Comparison of ENCODE assay signal across 10 cellular contexts in genomic region chr1:98323396-98323795, GRCh38.
A peak's percentile ranks its signal among the peaks of the same experiment; 100 is the strongest.
DNase-seq lines count a peak whose midpoint lies in the region; ATAC-seq and TF ChIP-seq lines count a peak whose summit lies in the region.
"Had no signal": no experiment of that assay in that cellular context is flagged by ENCODE, and none has a peak within 500 bp of the region (broad histone marks: within the 10 kb centered on the region; RNA-seq: fewer than 3 reads in every experiment).

No MANE protein-coding gene starts in this region.

- CTCF ChIA-PET in HCT116 (lab: Charles Lee), result no interaction called here

- H3K36me3 ChIP-seq in HCT116 (ENCODE audit: control insufficient read depth in 1 of 2, insufficient read depth in 2 of 2, low read length in 2 of 2), result no peaks in the 10 kb centered on the region

- BruUV-seq in HCT116 (replicated peaks; lab: Mats Ljungman, UMichigan), result no TSS peak

- RAD21 ChIA-PET in HCT116 (lab: Charles Lee; ENCODE audit: low non-redundant PET in 1 of 2, low total read pairs in 2 of 2, uncharacterized antibody in 2 of 2, unreplicated experiment in 2 of 2), result no interaction called here

- H3K27ac ChIP-seq in HCT116 (ENCODE audit: low read depth, low read length) (peak overlapping the region; percentile 77), skin epidermis (peak overlapping the region in 17 of 21 experiments; percentile 0 to 72 (median 45))
- H3K27ac ChIP-seq: VCaP had no signal

- TF ChIP-seq POLR2A in HCT116 (IDR thresholded peaks at IDR 0.05; ENCODE audit: borderline replicate concordance, extremely low read depth, insufficient read depth, insufficient read length), result no peak

- H3K9me3 Mint-ChIP-seq in naive thymus-derived CD8-positive, alpha-beta T cell, result no peaks in the 10 kb centered on the region
- no peaks in the 10 kb centered on the region for H3K9me3 Mint-ChIP-seq in glutamatergic neuron (ENCODE audit: unreplicated experiment)

- peaks cover 5 to 16% (median 7%) of the 10 kb centered on the region in 4 donors for H3K4me1 Mint-ChIP-seq in naive thymus-derived CD8-positive, alpha-beta T cell
- H3K4me1 Mint-ChIP-seq in glutamatergic neuron (ENCODE audit: low read depth, unreplicated experiment), result no peaks in the 10 kb centered on the region

- H3K4me3 Mint-ChIP-seq in naive thymus-derived CD8-positive, alpha-beta T cell, result peak overlapping the region in 1 of 10 donors; percentile 62
- no peak overlapping the region for H3K4me3 Mint-ChIP-seq in glutamatergic neuron (ENCODE audit: unreplicated experiment)

- H3K4me3 ChIP-seq in HCT116 (replicated peaks in 1 of 2; ENCODE audit: low read depth in 1 of 2, low read length in 2 of 2) (peak overlapping the region; percentile 4 to 45; a peak in 3 of 4 replicates), fibroblast of pulmonary artery (replicated peaks; ENCODE audit: low read depth, low read length) (no peak overlapping the region), skin epidermis (no peak overlapping the region)

- intact Hi-C loops in HCT116 (cut with micrococcal nuclease), result no loop called here

- 0 out of 2 replicates have a peak, but pooled peaks have one; percentile 2 for TF ChIP-seq RAD21 in HCT116 (IDR thresholded peaks at IDR 0.05; ENCODE audit: low read depth)

- no peak overlapping the region for H3K27ac Mint-ChIP-seq in naive thymus-derived CD8-positive, alpha-beta T cell
- H3K27ac Mint-ChIP-seq in glutamatergic neuron (ENCODE audit: unreplicated experiment), result no peak overlapping the region

- H3K79me2 ChIP-seq in HCT116 (ENCODE audit: insufficient read depth, low read length), result no peaks in the 10 kb centered on the region

- peak overlapping the region; percentile 15 for H3K9ac ChIP-seq in HCT116 (ENCODE audit: low read length)

- H3K9me3 ChIP-seq in HCT116 (ENCODE audit: control insufficient read depth in 1 of 2, insufficient read depth in 1 of 2, low read depth in 1 of 2, low read length in 2 of 2), result no peaks in the 10 kb centered on the region

- H3K4me1 ChIP-seq in HCT116 (ENCODE audit: control insufficient read depth in 1 of 2, insufficient read depth in 2 of 2, low read length in 2 of 2), result peaks cover 35 to 45% of the 10 kb centered on the region in 2 experiments

- H3K36me3 Mint-ChIP-seq in naive thymus-derived CD8-positive, alpha-beta T cell, result no peaks in the 10 kb centered on the region
- H3K36me3 Mint-ChIP-seq in glutamatergic neuron (ENCODE audit: unreplicated experiment), result no peaks in the 10 kb centered on the region

- peaks cover 0 to 4% (median 0%) of the 10 kb centered on the region in 5 donors for H3K27me3 Mint-ChIP-seq in naive thymus-derived CD8-positive, alpha-beta T cell
- H3K27me3 Mint-ChIP-seq in glutamatergic neuron (ENCODE audit: unreplicated experiment), result no peaks in the 10 kb centered on the region

- no peaks in the 10 kb centered on the region for H3K9me2 ChIP-seq in HCT116 (ENCODE audit: insufficient read depth)

- ATAC-seq in HCT116 (peak; percentile 67), HG02884 (IDR thresholded peaks at IDR 0.05; ENCODE audit: unreplicated experiment) (no peak), HG02571 (IDR thresholded peaks at IDR 0.05; ENCODE audit: unreplicated experiment) (no peak)
- no peak for ATAC-seq in naive thymus-derived CD8-positive, alpha-beta T cell

- H3K4me2 ChIP-seq in HCT116 (ENCODE audit: low read length), result peak overlapping the region; percentile 80

- POLR2A ChIA-PET in HCT116 (lab: Charles Lee), result interaction anchor here (0.9 kb wide), 1 partner anchor 9 kb away, joined by 3 read pairs; no protein-coding TSS in a partner anchor
- POLR2A ChIA-PET in naive thymus-derived CD8-positive, alpha-beta T cell (lab: Charles Lee), result no interaction called here

- peak; percentile 39 for DNase-seq in HCT116 (ENCODE audit: low read depth, low spot score)
- DNase-seq in RPMI7951 (ENCODE audit: low read depth), result peak; percentile 81
- peak; percentile 95 for DNase-seq in fibroblast of pulmonary artery (ENCODE audit: low read depth)
- no peak for DNase-seq in naive thymus-derived CD8-positive, alpha-beta T cell
- DNase-seq in glutamatergic neuron, result no peak
- DNase-seq: erythroblast had no signal

- H4K20me1 ChIP-seq in HCT116 (ENCODE audit: insufficient read depth), result no peaks in the 10 kb centered on the region

- peak overlapping the region; percentile 57 for H2AFZ ChIP-seq in HCT116 (ENCODE audit: low read depth, low read length, poor library complexity, severe bottlenecking)

- TF ChIP-seq CTCF in HCT116 (IDR thresholded peaks at IDR 0.05 in 2 of 3, conservative IDR thresholded peaks at IDR 0.05 in 1 of 3; ENCODE audit: borderline replicate concordance in 1 of 3, insufficient read depth in 1 of 3, low read depth in 2 of 3, low read length in 2 of 3) (no peak), fibroblast of pulmonary artery (IDR thresholded peaks at IDR 0.05; ENCODE audit: low read length, missing control alignments) (no peak), glutamatergic neuron (IDR thresholded peaks at IDR 0.05; ENCODE audit: partially characterized antibody, unreplicated experiment) (no peak)

- H3K27me3 ChIP-seq in HCT116 (ENCODE audit: insufficient read depth, low read length), result no peaks in the 10 kb centered on the region

TF ChIP-seq in HCT116, 20 proteins besides CTCF, POLR2A, EP300 and RAD21:
- TF ChIP-seq ZFX (IDR thresholded peaks at IDR 0.05), result no peak
- TF ChIP-seq SRF (IDR thresholded peaks at IDR 0.05; ENCODE audit: low read depth), result no peak
- peak; percentile 23; the same call in 1 of the 2 replicates for TF ChIP-seq MAX (IDR thresholded peaks at IDR 0.05)
- TF ChIP-seq YY1 (IDR thresholded peaks at IDR 0.05; ENCODE audit: extremely low read depth, insufficient replicate concordance, low read depth, low read length), result no peak
- TF ChIP-seq CEBPB (IDR thresholded peaks at IDR 0.05; ENCODE audit: low read depth), result peak; percentile 47; the same call in 1 of the 2 replicates
- TF ChIP-seq EZH2 (IDR thresholded peaks at IDR 0.05), result no peak
- no peak for TF ChIP-seq POLR2AphosphoS5 (IDR thresholded peaks at IDR 0.05; ENCODE audit: low read depth, low read length)
TF ChIP-seq in HCT116: peak in this region for 2.

Comparison
In these comparisons a context has a peak if more than half of its experiments do, and no peak if none do; other contexts are left out.
1. DNase-seq: peak in HCT116 (single experiment), RPMI7951 (single experiment) and fibroblast of pulmonary artery (single experiment); none in naive thymus-derived CD8-positive, alpha-beta T cell (0 of 10) and glutamatergic neuron (single experiment).
2. H3K4me3 ChIP-seq: peak in HCT116 (2 of 2); none in fibroblast of pulmonary artery (single experiment) and skin epidermis (0 of 7).